ENCODE assay signal across 1 cellular context in the genomic region with DNA sequence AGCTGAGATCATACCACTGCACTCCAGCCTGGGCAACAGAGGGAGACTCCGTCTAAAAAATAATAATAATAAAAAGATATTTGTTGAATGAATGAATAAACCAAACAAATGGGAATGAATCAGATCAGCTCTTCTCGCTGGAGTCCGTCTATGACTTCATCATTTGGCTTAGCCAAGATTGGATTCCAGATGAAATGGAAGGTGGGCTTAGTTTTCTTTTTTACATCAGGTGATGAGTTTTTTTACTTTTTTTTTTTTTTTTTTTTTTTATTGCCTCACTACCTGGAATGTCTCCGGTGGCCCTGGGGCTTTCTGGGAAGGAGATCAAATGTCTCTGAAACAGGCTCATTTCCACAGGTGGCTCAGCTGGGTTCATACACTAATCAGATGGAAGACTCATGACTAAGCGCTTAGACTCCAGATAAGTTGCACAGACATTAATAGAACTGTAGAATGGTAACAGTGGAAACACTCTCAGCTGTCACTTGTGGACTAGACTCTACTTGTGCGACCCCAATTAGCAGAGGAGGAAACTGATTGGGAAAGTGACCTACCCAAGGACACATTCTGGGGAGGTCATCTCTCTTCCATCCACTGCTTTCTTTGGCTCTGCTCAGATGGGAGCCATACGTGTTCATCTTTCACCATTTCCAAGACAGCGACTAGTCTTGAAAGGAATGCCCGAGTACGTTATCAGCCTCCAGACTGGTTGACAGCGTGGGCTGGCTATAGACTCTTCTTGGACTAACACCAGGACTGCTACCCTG.
TF ChIP-seq lines count a peak whose summit lies in the region.

No MANE protein-coding gene starts in this region.

TF ChIP-seq in H1, 55 proteins besides CTCF, POLR2A, EP300 and RAD21 (continued from another document):
- TF ChIP-seq HDAC6 (IDR thresholded peaks at IDR 0.05; ENCODE audit: low read depth, low read length) (no peak), GABPA (IDR thresholded peaks at IDR 0.05; ENCODE audit: borderline replicate concordance, insufficient read depth, low read length) (no peak), CHD2 (IDR thresholded peaks at IDR 0.05; ENCODE audit: low read length) (no peak)
